1 cellular context compared by ENCODE assay signal in genomic region chr10:50326757-50327701, GRCh38.
TF ChIP-seq lines count a peak whose summit lies in the region.

No MANE protein-coding gene starts in this region.

TF ChIP-seq in WTC11, 78 proteins besides CTCF, POLR2A, EP300 and RAD21 (continued from another document):
- TF ChIP-seq ARID4B (CRISPR knock-in tag; IDR thresholded peaks at IDR 0.05; ENCODE audit: borderline replicate concordance) = no peak
- no peak for TF ChIP-seq ATF1 (CRISPR knock-in tag; IDR thresholded peaks at IDR 0.05)
